In the genomic region with DNA sequence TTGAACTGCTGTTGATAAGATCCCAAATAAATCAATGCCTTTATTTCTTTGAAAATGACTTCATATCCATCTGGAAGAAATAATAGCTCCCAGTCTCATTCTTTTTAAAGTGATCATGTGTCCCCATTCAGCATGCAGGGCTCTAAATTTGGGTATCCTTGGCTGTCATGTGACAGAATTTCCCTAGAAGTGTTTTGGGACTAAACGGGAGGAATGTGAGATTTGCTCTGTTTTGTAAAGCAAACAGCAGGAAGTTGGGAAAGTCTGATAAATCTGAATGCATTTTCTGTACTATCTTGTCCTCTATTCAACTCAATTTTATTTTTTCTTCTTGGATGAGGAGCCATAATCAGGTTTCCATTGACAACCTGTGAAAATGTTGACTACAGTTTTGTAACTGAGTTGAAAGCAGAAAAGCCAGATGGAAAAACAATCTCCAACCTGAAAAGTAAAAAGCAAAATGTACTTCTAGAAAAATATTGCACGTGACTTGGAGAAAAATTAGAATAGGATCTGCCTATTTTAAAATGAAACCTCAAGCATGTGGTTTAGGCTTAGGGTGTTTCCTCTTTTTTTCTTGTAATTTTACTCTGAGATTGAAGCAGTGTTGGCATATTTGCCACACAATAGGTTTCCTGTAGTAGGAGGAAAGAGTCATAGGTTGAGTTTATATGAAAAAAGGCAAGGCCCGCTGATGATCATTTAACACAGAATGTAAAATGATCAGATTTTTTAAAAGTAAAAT, we compare ENCODE assay signal across 10 cellular contexts.
DNase-seq lines count a peak whose midpoint lies in the region; ATAC-seq, FAIRE-seq and TF ChIP-seq lines count a peak whose summit lies in the region.
"Had no signal": no experiment of that assay in that cellular context is flagged by ENCODE, and none has a peak within 500 bp of the region (broad histone marks: within the 10 kb centered on the region; RNA-seq: fewer than 3 reads in every experiment).

No MANE protein-coding gene starts in this region.

- H3K27me3 Mint-ChIP-seq in mesothelial cell of epicardium (ENCODE audit: low read depth) (no peaks in the 10 kb centered on the region), progenitor cell of endocrine pancreas (no peaks in the 10 kb centered on the region)

- H3K27me3 ChIP-seq in KMS-11 (ENCODE audit: insufficient read depth, low read depth): no peaks in the 10 kb centered on the region
- no peaks in the 10 kb centered on the region for H3K27me3 ChIP-seq in K562 (ENCODE audit: control insufficient read depth in 2 of 2, insufficient read depth in 2 of 2, low read length in 2 of 2)

- peaks cover 32% of the 10 kb centered on the region; the same call in 2 of the 3 replicates for H3K4me1 ChIP-seq in A549
- H3K4me1 ChIP-seq in KMS-11 (ENCODE audit: low read depth, poor library complexity, severe bottlenecking): peaks cover 91% of the 10 kb centered on the region
- H3K4me1 ChIP-seq in K562 (replicated peaks in 1 of 2; ENCODE audit: control insufficient read depth in 2 of 2, insufficient read depth in 2 of 2, low read length in 2 of 2): peaks cover 0 to 6% of the 10 kb centered on the region in 2 experiments; a peak in 2 of 5 replicates

- H3K4me3 ChIP-seq in A549 (no peak overlapping the region), KMS-11 (IDR thresholded peaks at IDR 0.05; ENCODE audit: insufficient read depth, low read depth, low read length) (no peak overlapping the region), K562 (no peak overlapping the region)

- TF ChIP-seq EP300 in A549 (IDR thresholded peaks at IDR 0.05) (no peak), K562 (IDR thresholded peaks at IDR 0.05; ENCODE audit: low read length) (no peak)

- DNase-seq in A549 (ENCODE audit: low read depth in 1 of 2, low spot score in 1 of 2): no peak
- no peak for DNase-seq in K562 (ENCODE audit: extremely low read depth in 1 of 4, low spot score in 3 of 4)
- DNase-seq in mesothelial cell of epicardium (ENCODE audit: low spot score in 2 of 2, unreplicated experiment in 2 of 2): no peak
- DNase-seq in AG08395 (ENCODE audit: low spot score): no peak
- no peak for DNase-seq in progenitor cell of endocrine pancreas (ENCODE audit: low spot score, unreplicated experiment)
- DNase-seq in NCI-H345 (lab: John Stamatoyannopoulos, UW): no peak
- DNase-seq: erythroblast, NCI-H69 had no signal

- H3K27ac Mint-ChIP-seq in mesothelial cell of epicardium (peak overlapping the region; percentile 89), progenitor cell of endocrine pancreas (no peak overlapping the region)

- no TSS peak for BruUV-seq in K562 (replicated peaks; lab: Mats Ljungman, UMichigan)

- in situ Hi-C loops in K562 (cut with MboI): loop anchor here (10.0 kb wide), 1 partner anchor 136 kb away; no protein-coding TSS in a partner anchor

- ATAC-seq in A549: no peak
- ATAC-seq in K562: no peak
- ATAC-seq in GM21447 (IDR thresholded peaks at IDR 0.05; ENCODE audit: unreplicated experiment): no peak

- POLR2A ChIA-PET in A549 (lab: Yijun Ruan, JAX) (no interaction called here), K562 (lab: Yijun Ruan, JAX) (interaction anchor here (0.8 to 0.9 kb wide), 2 partner anchors 9 to 146 kb away, joined by 3 read pairs; no protein-coding TSS in a partner anchor)

- CTCF ChIA-PET in A549 (lab: Yijun Ruan, JAX) (interaction anchor here (0.7 to 2.1 kb wide), 13 partner anchors 9 to 136 kb away, joined by 3 to 14 read pairs (median 4); no protein-coding TSS in a partner anchor), K562 (lab: Yijun Ruan, JAX; ENCODE audit: low intra/inter-chr PET ratio) (no interaction called here)

- no peaks in the 10 kb centered on the region for H3K36me3 Mint-ChIP-seq in mesothelial cell of epicardium
- no peaks in the 10 kb centered on the region for H3K36me3 Mint-ChIP-seq in progenitor cell of endocrine pancreas (ENCODE audit: insufficient read depth)

- TF ChIP-seq POLR2A in A549 (IDR thresholded peaks at IDR 0.05; ENCODE audit: low read length): no peak
- TF ChIP-seq POLR2A in K562 (conservative IDR thresholded peaks at IDR 0.05): no peak

- TF ChIP-seq CTCF in A549 (IDR thresholded peaks at IDR 0.05) (no peak), KMS-11 (conservative IDR thresholded peaks at IDR 0.05; ENCODE audit: low read depth, low read length) (no peak), K562 (IDR thresholded peaks at IDR 0.05 in 2 of 3, conservative IDR thresholded peaks at IDR 0.05 in 1 of 3; ENCODE audit: insufficient read depth in 2 of 3, low read depth in 1 of 3, low read length in 3 of 3) (no peak), mesothelial cell of epicardium (IDR thresholded peaks at IDR 0.05; ENCODE audit: unreplicated experiment) (no peak), progenitor cell of endocrine pancreas (IDR thresholded peaks at IDR 0.05; ENCODE audit: unreplicated experiment) (no peak)

- FAIRE-seq in A549 (lab: Jason Lieb, UNC) (no peak), K562 (lab: Jason Lieb, UNC) (no peak)

- H3K9me3 ChIP-seq in A549 (no peaks in the 10 kb centered on the region), K562 (replicated peaks; ENCODE audit: control insufficient read depth, insufficient read depth, low read depth, low read length) (no peaks in the 10 kb centered on the region)

- peak overlapping the region; percentile 44 to 48; a peak in 5 of 6 replicates for H3K27ac ChIP-seq in A549
- peak overlapping the region; percentile 77 for H3K27ac ChIP-seq in KMS-11
- no peak overlapping the region for H3K27ac ChIP-seq in K562 (ENCODE audit: extremely low read depth, low read depth, low read length)

- peaks cover 39% of the 10 kb centered on the region for H3K4me1 Mint-ChIP-seq in mesothelial cell of epicardium
- peaks cover 9% of the 10 kb centered on the region for H3K4me1 Mint-ChIP-seq in progenitor cell of endocrine pancreas (ENCODE audit: low read depth)

- H3K9ac ChIP-seq in KMS-11: peak overlapping the region; percentile 52
- H3K9ac ChIP-seq in K562 (ENCODE audit: insufficient read depth in 1 of 2, low read depth in 2 of 2, low read length in 2 of 2): no peak overlapping the region

- TF ChIP-seq RAD21 in A549 (conservative IDR thresholded peaks at IDR 0.05 in 1 of 2, IDR thresholded peaks at IDR 0.05 in 1 of 2) (no peak), K562 (CRISPR knock-in tag; conservative IDR thresholded peaks at IDR 0.05 in 1 of 2, IDR thresholded peaks at IDR 0.05 in 1 of 2) (no peak)

- H3K4me3 Mint-ChIP-seq in mesothelial cell of epicardium (no peak overlapping the region), progenitor cell of endocrine pancreas (ENCODE audit: low read depth) (no peak overlapping the region)

- H2AFZ ChIP-seq in KMS-11 (ENCODE audit: low read depth): peak overlapping the region; percentile 64
- no peak overlapping the region for H2AFZ ChIP-seq in K562 (ENCODE audit: low read depth, low read length)

- H4K20me1 ChIP-seq in KMS-11 (ENCODE audit: insufficient read depth) (no peaks in the 10 kb centered on the region), K562 (replicated peaks; ENCODE audit: control insufficient read depth, insufficient read depth, low read length) (no peaks in the 10 kb centered on the region)

- intact Hi-C loops in K562 (cut with micrococcal nuclease): no loop called here

- WGBS in A549 (ENCODE audit: missing lambda C conversion rate): 60% methylated on average over 3 of the region's 3 CpGs
- WGBS in K562 (ENCODE audit: insufficient coverage, low coverage, missing lambda C conversion rate): 21% methylated on average over 3 of the region's 3 CpGs

- H3K79me2 ChIP-seq in KMS-11 (ENCODE audit: insufficient read depth, low read depth): peaks cover 5% of the 10 kb centered on the region; the same call in 1 of the 2 replicates
- H3K79me2 ChIP-seq in K562 (ENCODE audit: control insufficient read depth, insufficient read depth, low read length): no peaks in the 10 kb centered on the region

- H3K9me1 ChIP-seq in K562 (ENCODE audit: control insufficient read depth, insufficient read depth, low read length): no peaks in the 10 kb centered on the region

- H3K4me2 ChIP-seq in A549 (peak overlapping the region; percentile 11; the same call in 1 of the 3 replicates), KMS-11 (peak overlapping the region; percentile 83), K562 (ENCODE audit: insufficient read depth, low read length) (no peak overlapping the region)

- no peaks in the 10 kb centered on the region for H3K9me3 Mint-ChIP-seq in mesothelial cell of epicardium
- no peaks in the 10 kb centered on the region for H3K9me3 Mint-ChIP-seq in progenitor cell of endocrine pancreas (ENCODE audit: low read depth)

- no peaks in the 10 kb centered on the region for H3K36me3 ChIP-seq in KMS-11 (ENCODE audit: insufficient read depth)
- H3K36me3 ChIP-seq in K562 (ENCODE audit: control insufficient read depth, insufficient read depth, low read length): no peaks in the 10 kb centered on the region

TF ChIP-seq in A549, 52 proteins besides CTCF, POLR2A, EP300 and RAD21 (continues in another document):
- TF ChIP-seq PHF8 (IDR thresholded peaks at IDR 0.05; ENCODE audit: borderline replicate concordance, low read depth): no peak
- TF ChIP-seq ZC3H11A (IDR thresholded peaks at IDR 0.05): no peak
- no peak for TF ChIP-seq TP53 (CRISPR knock-in tag; IDR thresholded peaks at IDR 0.05)
- TF ChIP-seq POLR2AphosphoS2 (conservative IDR thresholded peaks at IDR 0.05; ENCODE audit: low read length): no peak
- TF ChIP-seq SMC3 (IDR thresholded peaks at IDR 0.05): no peak
- TF ChIP-seq ESRRA (IDR thresholded peaks at IDR 0.05; ENCODE audit: borderline replicate concordance, low read length): no peak
- no peak for TF ChIP-seq KDM5A (IDR thresholded peaks at IDR 0.05)
- no peak for TF ChIP-seq BHLHE40 (IDR thresholded peaks at IDR 0.05; ENCODE audit: low read depth, low read length)
- TF ChIP-seq CBX8 (IDR thresholded peaks at IDR 0.05): no peak

TF ChIP-seq in K562, 482 proteins besides CTCF, POLR2A, EP300 and RAD21 (continues in another document):
- TF ChIP-seq HMBOX1 (IDR thresholded peaks at IDR 0.05): no peak
